In the genomic region with DNA sequence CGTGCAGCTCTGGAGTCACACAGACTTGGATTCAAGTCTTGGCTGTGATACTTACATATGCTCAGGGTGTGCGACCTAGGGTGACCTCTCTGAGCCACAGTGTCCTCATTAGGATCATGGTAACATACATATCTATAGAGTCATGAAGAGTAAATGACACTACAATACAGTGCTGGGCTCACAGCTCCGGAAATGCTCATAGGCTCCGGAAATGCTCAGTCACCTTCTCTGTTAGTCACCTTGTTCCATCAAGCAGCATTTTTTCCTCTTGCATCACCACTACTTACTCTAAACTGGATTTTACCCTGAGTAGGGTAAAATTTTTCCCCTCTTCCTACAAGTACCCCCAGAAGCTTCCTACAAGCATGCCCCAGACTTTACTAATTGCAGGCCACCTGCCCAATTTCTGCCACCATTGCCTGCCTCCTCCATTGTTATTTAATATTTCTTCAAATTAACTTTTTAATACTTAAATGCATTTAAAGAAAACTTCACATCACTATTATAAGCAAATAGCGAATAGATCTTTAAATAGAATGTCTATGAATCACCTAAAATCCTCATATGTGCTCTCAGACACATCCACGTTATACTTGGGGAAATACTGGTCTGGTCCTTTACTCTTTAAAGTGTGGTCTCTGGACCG, we compare ENCODE assay signal across 10 cellular contexts.
A peak's percentile ranks its signal among the peaks of the same experiment; 100 is the strongest.
DNase-seq lines count a peak whose midpoint lies in the region; ATAC-seq and TF ChIP-seq lines count a peak whose summit lies in the region.
"Had no signal": no experiment of that assay in that cellular context is flagged by ENCODE, and none has a peak within 500 bp of the region (broad histone marks: within the 10 kb centered on the region; RNA-seq: fewer than 3 reads in every experiment).

No MANE protein-coding gene starts in this region.

- H3K9ac ChIP-seq in BLaER1 = no peak overlapping the region

- peaks cover 12% of the 10 kb centered on the region for H3K4me1 Mint-ChIP-seq in activated naive CD8-positive, alpha-beta T cell treated with anti-CD3 and anti-CD28 coated beads for 36 hours
- H3K4me1 Mint-ChIP-seq: activated B cell treated with CpG ODN at 0.5 μM for 24 hours had no signal

- H3K4me2 ChIP-seq in BLaER1 = 0 out of 2 replicates have a peak overlapping the region, but pooled peaks have one; percentile 5
- H3K4me2 ChIP-seq in osteoblast (ENCODE audit: insufficient read depth, low read length) = peak overlapping the region; percentile 28

- H3K4me3 ChIP-seq in BLaER1 = no peak overlapping the region
- H3K4me3 ChIP-seq in Panc1 (ENCODE audit: low read depth in 2 of 2, low read length in 2 of 2) = no peak overlapping the region
- no peak overlapping the region for H3K4me3 ChIP-seq in osteoblast (ENCODE audit: insufficient read depth, low read length)

- H4K20me1 ChIP-seq in BLaER1 = no peaks in the 10 kb centered on the region
- H4K20me1 ChIP-seq in osteoblast (ENCODE audit: insufficient read depth, low read length) = no peaks in the 10 kb centered on the region

- H3K9me3 Mint-ChIP-seq in activated naive CD8-positive, alpha-beta T cell treated with anti-CD3 and anti-CD28 coated beads for 36 hours = no peaks in the 10 kb centered on the region
- H3K9me3 Mint-ChIP-seq: activated B cell treated with CpG ODN at 0.5 μM for 24 hours had no signal

- no TSS peak for BruUV-seq in Panc1 (replicated peaks; lab: Mats Ljungman, UMichigan)

- H3K4me3 Mint-ChIP-seq in activated naive CD8-positive, alpha-beta T cell treated with anti-CD3 and anti-CD28 coated beads for 36 hours = no peak overlapping the region
- H3K4me3 Mint-ChIP-seq: activated B cell treated with CpG ODN at 0.5 μM for 24 hours had no signal

- H3K36me3 ChIP-seq in BLaER1 (no peaks in the 10 kb centered on the region), Panc1 (ENCODE audit: control insufficient read depth, insufficient read depth, low read length) (no peaks in the 10 kb centered on the region), osteoblast (ENCODE audit: insufficient read depth, low read length) (no peaks in the 10 kb centered on the region)
- H3K36me3 ChIP-seq: neutrophil had no signal

- in situ Hi-C loops in Panc1 (cut with HindIII; ENCODE audit: low pct_unique_long_range_greater_than_20kb, low sequenced_read_pairs) = no loop called here

- peak; percentile 96 for ATAC-seq in Panc1
- no peak for ATAC-seq in GM21526 (IDR thresholded peaks at IDR 0.05; ENCODE audit: low FRiP score, unreplicated experiment)
- no peak for ATAC-seq in HG03135 (IDR thresholded peaks at IDR 0.05; ENCODE audit: unreplicated experiment)

- no peaks in the 10 kb centered on the region for H3K36me3 Mint-ChIP-seq in activated naive CD8-positive, alpha-beta T cell treated with anti-CD3 and anti-CD28 coated beads for 36 hours

- H3K4me1 ChIP-seq in BLaER1 (peaks cover 30% of the 10 kb centered on the region), Panc1 (ENCODE audit: control insufficient read depth, insufficient read depth, low read length) (peaks cover 10% of the 10 kb centered on the region; the same call in 1 of the 2 replicates), osteoblast (ENCODE audit: insufficient read depth, low read length) (peaks cover 15% of the 10 kb centered on the region)

- CTCF ChIA-PET in Panc1 (lab: Charles Lee) = no interaction called here

- no peaks in the 10 kb centered on the region for H3K79me2 ChIP-seq in osteoblast (ENCODE audit: insufficient read depth, low read length)

- POLR2A ChIA-PET in Panc1 (lab: Charles Lee) = no interaction called here

- peak overlapping the region; percentile 76 for H3K27ac Mint-ChIP-seq in activated naive CD8-positive, alpha-beta T cell treated with anti-CD3 and anti-CD28 coated beads for 36 hours
- H3K27ac Mint-ChIP-seq: activated B cell treated with CpG ODN at 0.5 μM for 24 hours had no signal

- H3K27me3 ChIP-seq in BLaER1 = no peaks in the 10 kb centered on the region
- H3K27me3 ChIP-seq in Panc1 (ENCODE audit: control insufficient read depth, insufficient read depth, low read length) = no peaks in the 10 kb centered on the region
- H3K27me3 ChIP-seq in osteoblast (ENCODE audit: insufficient read depth, low read length) = no peaks in the 10 kb centered on the region

- H3K9me3 ChIP-seq in BLaER1 (no peaks in the 10 kb centered on the region), Panc1 (ENCODE audit: control insufficient read depth, insufficient read depth, low read depth, low read length) (no peaks in the 10 kb centered on the region), osteoblast (ENCODE audit: low read depth, low read length) (no peaks in the 10 kb centered on the region)
- H3K9me3 ChIP-seq: neutrophil had no signal

- DNase-seq in Panc1 (ENCODE audit: low read depth, low spot score) = peak; percentile 99
- DNase-seq in activated naive CD8-positive, alpha-beta T cell treated with anti-CD3 and anti-CD28 coated beads for 36 hours = peak; percentile 18
- DNase-seq in osteoblast (ENCODE audit: insufficient read length, low spot score, missing footprints) = peak; percentile 94
- DNase-seq in CD1c-positive myeloid dendritic cell (ENCODE audit: extremely low spot score) = no peak
- DNase-seq in NCI-H128 (lab: John Stamatoyannopoulos, UW; ENCODE audit: unreplicated experiment) = no peak
- DNase-seq: activated B cell treated with CpG ODN at 0.5 μM for 24 hours had no signal

- H3K27me3 Mint-ChIP-seq in activated naive CD8-positive, alpha-beta T cell treated with anti-CD3 and anti-CD28 coated beads for 36 hours = no peaks in the 10 kb centered on the region

- no peak overlapping the region for H2AFZ ChIP-seq in osteoblast (ENCODE audit: low read length)

- H3K27ac ChIP-seq in BLaER1 (no peak overlapping the region), Panc1 (ENCODE audit: low read length) (peak overlapping the region; percentile 64), osteoblast (ENCODE audit: low read depth, low read length) (peak overlapping the region; percentile 77)
- H3K27ac ChIP-seq: neutrophil had no signal

- intact Hi-C loops in Panc1 (cut with micrococcal nuclease; ENCODE audit: unreplicated experiment) = no loop called here

- no peak for TF ChIP-seq CTCF in Panc1 (IDR thresholded peaks at IDR 0.05)
- TF ChIP-seq CTCF in osteoblast (IDR thresholded peaks at IDR 0.05; ENCODE audit: extremely low read depth, low read depth, low read length) = no peak

Comparison
In these comparisons a context has a peak if more than half of its experiments do, and no peak if none do; other contexts are left out.
1. DNase-seq: peak in Panc1 (single experiment), activated naive CD8-positive, alpha-beta T cell treated with anti-CD3 and anti-CD28 coated beads for 36 hours (single experiment) and osteoblast (single experiment); none in CD1c-positive myeloid dendritic cell (single experiment) and NCI-H128 (single experiment).